Comparison of ENCODE assay signal across 11 cellular contexts in genomic region chr17:72005332-72006163, GRCh38.
A peak's percentile ranks its signal among the peaks of the same experiment; 100 is the strongest.
DNase-seq lines count a peak whose midpoint lies in the region; ATAC-seq and TF ChIP-seq lines count a peak whose summit lies in the region.
"Had no signal": no experiment of that assay in that cellular context is flagged by ENCODE, and none has a peak within 500 bp of the region (broad histone marks: within the 10 kb centered on the region; RNA-seq: fewer than 3 reads in every experiment).

No MANE protein-coding gene starts in this region.

- H3K27me3 ChIP-seq in upper lobe of right lung = peaks cover 3% of the 10 kb centered on the region
- H3K27me3 ChIP-seq: uterus had no signal

- no peak overlapping the region for H3K27ac ChIP-seq in upper lobe of right lung
- H3K27ac ChIP-seq: uterus had no signal

- no peaks in the 10 kb centered on the region for H3K4me1 ChIP-seq in upper lobe of right lung
- H3K4me1 ChIP-seq: uterus had no signal

- peak; percentile 54 for ATAC-seq in GM19035 (IDR thresholded peaks at IDR 0.05; ENCODE audit: unreplicated experiment)
- peak; percentile 50 for ATAC-seq in HG02571 (IDR thresholded peaks at IDR 0.05; ENCODE audit: unreplicated experiment)
- peak; percentile 66 for ATAC-seq in HG03196 (IDR thresholded peaks at IDR 0.05; ENCODE audit: unreplicated experiment)
- ATAC-seq in upper lobe of right lung = no peak

- H3K36me3 ChIP-seq in upper lobe of right lung = no peaks in the 10 kb centered on the region
- H3K36me3 ChIP-seq: uterus had no signal

- DNase-seq in GM12864 (ENCODE audit: low read depth) (peak; percentile 33), upper lobe of right lung (no peak), ureter (ENCODE audit: low spot score) (no peak), NCI-H1436 (lab: John Stamatoyannopoulos, UW) (no peak)
- DNase-seq in NK-92 treated with Interleukin-12 subunit alpha and Interleukin-12 subunit beta, amount 100 ng/mL, for 24 hours (lab: John Stamatoyannopoulos, UW) = no peak
- DNase-seq: HFFc6, NCI-H2171 treated with DMSO at 0.1 percent for 48 hours, uterus had no signal

- TF ChIP-seq CTCF in GM12864 (IDR thresholded peaks at IDR 0.05; ENCODE audit: low read depth, low read length, missing control alignments) (peak; percentile 17), upper lobe of right lung (IDR thresholded peaks at IDR 0.05) (no peak)

- H3K4me3 ChIP-seq in GM12864 (ENCODE audit: low read depth, low read length) (no peak overlapping the region; the same call in 1 of the 2 replicates), upper lobe of right lung (no peak overlapping the region)
- H3K4me3 ChIP-seq: uterus had no signal

- intact Hi-C loops in upper lobe of right lung (cut with DNase I) = no loop called here

- no peaks in the 10 kb centered on the region for H3K9me3 ChIP-seq in upper lobe of right lung
- H3K9me3 ChIP-seq: uterus had no signal
